Comparison of ENCODE assay signal across 8 cellular contexts in genomic region chr12:18158774-18159557, GRCh38.
A peak's percentile ranks its signal among the peaks of the same experiment; 100 is the strongest.
DNase-seq lines count a peak whose midpoint lies in the region; ATAC-seq, FAIRE-seq and TF ChIP-seq lines count a peak whose summit lies in the region.

No MANE protein-coding gene starts in this region.

- no peak overlapping the region for H3K27ac ChIP-seq in breast epithelium
- no peak overlapping the region for H3K27ac ChIP-seq in OCI-LY1 (ENCODE audit: low read depth, low read length, poor library complexity, severe bottlenecking)
- H3K27ac ChIP-seq in H1 (ENCODE audit: low read depth, low read length): no peak overlapping the region

- H3K4me3 Mint-ChIP-seq in MCF 10A (ENCODE audit: unreplicated experiment): no peak overlapping the region
- no peak overlapping the region for H3K4me3 Mint-ChIP-seq in progenitor cell of endocrine pancreas (ENCODE audit: low read depth)

- H3K79me2 ChIP-seq in OCI-LY1 (ENCODE audit: insufficient read depth, low read length): no peaks in the 10 kb centered on the region
- no peaks in the 10 kb centered on the region for H3K79me2 ChIP-seq in H1 (ENCODE audit: control insufficient read depth in 1 of 2, insufficient read depth in 2 of 2, low read length in 2 of 2)

- POLR2A ChIA-PET in MCF 10A (lab: Yijun Ruan, JAX): no interaction called here
- POLR2A ChIA-PET in H1 (lab: Charles Lee; ENCODE audit: partially characterized antibody): no interaction called here

- H3K4me1 ChIP-seq in breast epithelium: no peaks in the 10 kb centered on the region
- no peaks in the 10 kb centered on the region for H3K4me1 ChIP-seq in OCI-LY1 (ENCODE audit: insufficient read depth, low read length, severe bottlenecking)
- H3K4me1 ChIP-seq in H1 (replicated peaks in 1 of 4; ENCODE audit: control insufficient read depth in 3 of 4, insufficient read depth in 4 of 4, low read length in 3 of 4): peaks cover 0 to 3% (median under 1%) of the 10 kb centered on the region in 4 experiments; a peak in 3 of 7 replicates

- peaks cover 14% of the 10 kb centered on the region for H3K9me3 Mint-ChIP-seq in MCF 10A (ENCODE audit: unreplicated experiment)
- H3K9me3 Mint-ChIP-seq in progenitor cell of endocrine pancreas (ENCODE audit: low read depth): peaks cover 37% of the 10 kb centered on the region

- H4K20me1 ChIP-seq in OCI-LY1 (ENCODE audit: insufficient read depth, low read length) (no peaks in the 10 kb centered on the region), H1 (replicated peaks in 1 of 2; ENCODE audit: control insufficient read depth in 1 of 2, insufficient read depth in 2 of 2, low read length in 2 of 2) (no peaks in the 10 kb centered on the region)

- H3K9me3 ChIP-seq in breast epithelium (peaks cover 3 to 13% of the 10 kb centered on the region in 2 donors), OCI-LY1 (ENCODE audit: low read length) (0 out of 2 replicates have a peak, but pooled peaks cover 7% of the 10 kb centered on the region), H1 (ENCODE audit: insufficient read depth in 2 of 2, low read depth in 1 of 2, low read length in 1 of 2) (peaks cover 3 to 6% of the 10 kb centered on the region in 2 experiments; a peak in 2 of 4 replicates)

- H3K4ac ChIP-seq in H1 (replicated peaks; ENCODE audit: insufficient read length, low read depth, low read length): no peak overlapping the region

- H3K27me3 ChIP-seq in breast epithelium (no peaks in the 10 kb centered on the region), H7 (ENCODE audit: control insufficient read depth, insufficient read depth, low read length) (no peaks in the 10 kb centered on the region), OCI-LY1 (ENCODE audit: insufficient read depth, low read length) (no peaks in the 10 kb centered on the region), H1 (replicated peaks in 1 of 4; ENCODE audit: control insufficient read depth in 3 of 4, extremely low read depth in 1 of 4, insufficient read depth in 3 of 4, low read length in 3 of 4) (no peaks in the 10 kb centered on the region)

- no peak overlapping the region for H4K91ac ChIP-seq in H1 (replicated peaks; ENCODE audit: insufficient read length, low read length)

- H2BK12ac ChIP-seq in H1 (ENCODE audit: low read depth, low read length): no peak overlapping the region

- no peak overlapping the region for H4K8ac ChIP-seq in H1 (ENCODE audit: extremely low read depth, insufficient read depth, low read length)

- H3K9ac ChIP-seq in OCI-LY1 (ENCODE audit: low read length) (no peak overlapping the region), H1 (replicated peaks in 1 of 4; ENCODE audit: extremely low read depth in 1 of 4, low read depth in 3 of 4, low read length in 3 of 4) (no peak overlapping the region)

- H3K9me2 ChIP-seq in OCI-LY1 (ENCODE audit: low read depth, low read length): no peaks in the 10 kb centered on the region

- H3K18ac ChIP-seq in H1 (ENCODE audit: extremely low read depth, low read length): no peak overlapping the region

- no peak for TF ChIP-seq EP300 in H1 (IDR thresholded peaks at IDR 0.05; ENCODE audit: borderline replicate concordance in 1 of 2, low read depth in 2 of 2, low read length in 2 of 2)

- no peak overlapping the region for H4K5ac ChIP-seq in H1 (ENCODE audit: insufficient read length, low read depth, low read length)

- no peak for ATAC-seq in HG03460 (IDR thresholded peaks at IDR 0.05; ENCODE audit: unreplicated experiment)

- intact Hi-C loops in MCF 10A (cut with micrococcal nuclease) (no loop called here), breast epithelium (cut with DNase I; ENCODE audit: low total_unique reads) (no loop called here)

- TF ChIP-seq CTCF in MCF 10A (IDR thresholded peaks at IDR 0.05; ENCODE audit: unreplicated experiment): peak; percentile 51
- TF ChIP-seq CTCF in breast epithelium (IDR thresholded peaks at IDR 0.05): no peak
- TF ChIP-seq CTCF in OCI-LY1 (IDR thresholded peaks at IDR 0.05; ENCODE audit: low read length): peak; percentile 83
- TF ChIP-seq CTCF in H1 (IDR thresholded peaks at IDR 0.05; ENCODE audit: control extremely low read depth in 1 of 3, insufficient read depth in 1 of 3, low read depth in 1 of 3, low read length in 3 of 3): peak in 2 of 3 experiments; percentile 63 to 84; a peak in 3 of 4 replicates
- peak; percentile 63 for TF ChIP-seq CTCF in progenitor cell of endocrine pancreas (IDR thresholded peaks at IDR 0.05; ENCODE audit: unreplicated experiment)

- H3K4me2 ChIP-seq in OCI-LY1 (ENCODE audit: low read length): no peak overlapping the region
- no peak overlapping the region for H3K4me2 ChIP-seq in H1 (ENCODE audit: insufficient read depth in 1 of 2, low read depth in 2 of 2, low read length in 2 of 2)

- CTCF ChIA-PET in MCF 10A (lab: Yijun Ruan, JAX): interaction anchor here (0.7 to 1.2 kb wide), 5 partner anchors 12 to 274 kb away, joined by 3 read pairs; no protein-coding TSS in a partner anchor
- CTCF ChIA-PET in H1 (lab: Charles Lee; ENCODE audit: partially characterized antibody): interaction anchor here (0.6 to 2.0 kb wide), 11 partner anchors 8 to 973 kb away, joined by 3 to 19 read pairs (median 3); no protein-coding TSS in a partner anchor

- no peaks in the 10 kb centered on the region for H3K79me1 ChIP-seq in H1 (ENCODE audit: low read depth, low read length)

- H3F3A ChIP-seq in OCI-LY1 (ENCODE audit: insufficient read depth, low read length): no peaks in the 10 kb centered on the region

- no peak overlapping the region for H2BK120ac ChIP-seq in H1 (replicated peaks; ENCODE audit: low read depth, low read length)

- H3K36me3 Mint-ChIP-seq in MCF 10A (ENCODE audit: insufficient read depth, unreplicated experiment) (no peaks in the 10 kb centered on the region), progenitor cell of endocrine pancreas (ENCODE audit: insufficient read depth) (peaks cover 9% of the 10 kb centered on the region)

- no peak overlapping the region for H3K56ac ChIP-seq in H1 (replicated peaks; ENCODE audit: insufficient read length, low read depth, low read length)

- DNase-seq in MCF 10A (ENCODE audit: unreplicated experiment): peak; percentile 60
- DNase-seq in breast epithelium (ENCODE audit: low spot score in 2 of 2): no peak
- peak; percentile 6 for DNase-seq in H7
- peak in 1 of 2 experiments; percentile 54 for DNase-seq in H1 (ENCODE audit: low read depth in 1 of 2, low spot score in 2 of 2)
- DNase-seq in progenitor cell of endocrine pancreas (ENCODE audit: low spot score, unreplicated experiment): no peak
- no peak for DNase-seq in NCI-H526 treated with DMSO at 0.1 percent for 48 hours (lab: John Stamatoyannopoulos, UW)

- no peak overlapping the region for H3K23ac ChIP-seq in H1 (ENCODE audit: insufficient read length)

- BruUV-seq in MCF 10A (replicated peaks; lab: Mats Ljungman, UMichigan): no TSS peak

- H3K36me3 ChIP-seq in breast epithelium: no peaks in the 10 kb centered on the region
- H3K36me3 ChIP-seq in H7 (replicated peaks; ENCODE audit: control insufficient read depth, insufficient read depth, low read length): no peaks in the 10 kb centered on the region
- H3K36me3 ChIP-seq in OCI-LY1 (ENCODE audit: insufficient read depth, low read length): no peaks in the 10 kb centered on the region
- H3K36me3 ChIP-seq in H1 (ENCODE audit: control insufficient read depth in 2 of 4, insufficient read depth in 4 of 4, low read length in 3 of 4): peaks cover 0 to 4% (median 0%) of the 10 kb centered on the region in 4 experiments; a peak in 1 of 8 replicates

- H2BK15ac ChIP-seq in H1 (ENCODE audit: low read length): no peak overlapping the region

- no peaks in the 10 kb centered on the region for H3K4me1 Mint-ChIP-seq in MCF 10A (ENCODE audit: insufficient read depth, unreplicated experiment)
- H3K4me1 Mint-ChIP-seq in progenitor cell of endocrine pancreas (ENCODE audit: low read depth): no peaks in the 10 kb centered on the region

- no peak overlapping the region for H2BK20ac ChIP-seq in H1 (ENCODE audit: low read length)

- H3K27me3 Mint-ChIP-seq in MCF 10A (ENCODE audit: insufficient read depth, unreplicated experiment) (no peaks in the 10 kb centered on the region), progenitor cell of endocrine pancreas (no peaks in the 10 kb centered on the region)

- no peak overlapping the region for H3K14ac ChIP-seq in H1 (ENCODE audit: insufficient read length)

- TF ChIP-seq RAD21 in H1 (IDR thresholded peaks at IDR 0.05 in 1 of 2, conservative IDR thresholded peaks at IDR 0.05 in 1 of 2; ENCODE audit: low read depth in 2 of 2, low read length in 2 of 2): peak; percentile 40 to 59

- TF ChIP-seq POLR2A in breast epithelium (IDR thresholded peaks at IDR 0.05) (no peak), H1 (IDR thresholded peaks at IDR 0.05; ENCODE audit: control extremely low read depth in 1 of 2, low read depth in 2 of 2, low read length in 2 of 2) (no peak)

- H3K4me3 ChIP-seq in breast epithelium: no peak overlapping the region
- H3K4me3 ChIP-seq in H7 (ENCODE audit: insufficient read depth, low read depth, low read length): no peak overlapping the region
- H3K4me3 ChIP-seq in OCI-LY1 (ENCODE audit: low read depth, low read length, poor library complexity, severe bottlenecking): no peak overlapping the region
- H3K4me3 ChIP-seq in H1 (ENCODE audit: extremely low read depth in 1 of 4, insufficient read depth in 2 of 4, low read depth in 3 of 4, low read length in 4 of 4): no peak overlapping the region

- peak; percentile 86 for FAIRE-seq in H1 (lab: Jason Lieb, UNC)

- H3K23me2 ChIP-seq in H1 (ENCODE audit: low read depth, low read length): no peaks in the 10 kb centered on the region

- WGBS in H1 (ENCODE audit: extremely low coverage in 1 of 2, insufficient coverage in 1 of 2, insufficient read length in 1 of 2, insufficient replicate concordance in 2 of 2, low coverage in 1 of 2, low lambda C conversion rate in 2 of 2, missing lambda C conversion rate in 1 of 2), 2 experiments: 83% methylated on average over 6 of the region's 6 CpGs; no CpG with 5 or more reads in 1 of the 2 experiments

- no peak overlapping the region for H2AK5ac ChIP-seq in H1 (ENCODE audit: low read depth, low read length)

- H2AFZ ChIP-seq in OCI-LY1 (ENCODE audit: low read length): no peak overlapping the region
- H2AFZ ChIP-seq in H1 (ENCODE audit: low read length): no peak overlapping the region

- H3K27ac Mint-ChIP-seq in MCF 10A (ENCODE audit: low read depth, unreplicated experiment): no peak overlapping the region
- no peak overlapping the region for H3K27ac Mint-ChIP-seq in progenitor cell of endocrine pancreas

- H2BK5ac ChIP-seq in H1 (ENCODE audit: low read depth, low read length): no peak overlapping the region

TF ChIP-seq in H1, 55 proteins besides CTCF, POLR2A, EP300 and RAD21:
- TF ChIP-seq KDM5A (IDR thresholded peaks at IDR 0.05; ENCODE audit: low read length): no peak
- no peak for TF ChIP-seq GTF2F1 (IDR thresholded peaks at IDR 0.05; ENCODE audit: borderline replicate concordance, low read depth, low read length)

Comparison
In these comparisons a context has a peak if more than half of its experiments do, and no peak if none do; other contexts are left out.
1. DNase-seq: peak in MCF 10A (single experiment) and H7 (single experiment); none in breast epithelium (0 of 2), progenitor cell of endocrine pancreas (single experiment) and NCI-H526 treated with DMSO at 0.1 percent for 48 hours (single experiment).
2. CTCF ChIP-seq: peak in MCF 10A (single experiment), OCI-LY1 (single experiment), H1 (2 of 3) and progenitor cell of endocrine pancreas (single experiment); none in breast epithelium (0 of 3).